19 cellular contexts compared by ENCODE assay signal in the genomic region with DNA sequence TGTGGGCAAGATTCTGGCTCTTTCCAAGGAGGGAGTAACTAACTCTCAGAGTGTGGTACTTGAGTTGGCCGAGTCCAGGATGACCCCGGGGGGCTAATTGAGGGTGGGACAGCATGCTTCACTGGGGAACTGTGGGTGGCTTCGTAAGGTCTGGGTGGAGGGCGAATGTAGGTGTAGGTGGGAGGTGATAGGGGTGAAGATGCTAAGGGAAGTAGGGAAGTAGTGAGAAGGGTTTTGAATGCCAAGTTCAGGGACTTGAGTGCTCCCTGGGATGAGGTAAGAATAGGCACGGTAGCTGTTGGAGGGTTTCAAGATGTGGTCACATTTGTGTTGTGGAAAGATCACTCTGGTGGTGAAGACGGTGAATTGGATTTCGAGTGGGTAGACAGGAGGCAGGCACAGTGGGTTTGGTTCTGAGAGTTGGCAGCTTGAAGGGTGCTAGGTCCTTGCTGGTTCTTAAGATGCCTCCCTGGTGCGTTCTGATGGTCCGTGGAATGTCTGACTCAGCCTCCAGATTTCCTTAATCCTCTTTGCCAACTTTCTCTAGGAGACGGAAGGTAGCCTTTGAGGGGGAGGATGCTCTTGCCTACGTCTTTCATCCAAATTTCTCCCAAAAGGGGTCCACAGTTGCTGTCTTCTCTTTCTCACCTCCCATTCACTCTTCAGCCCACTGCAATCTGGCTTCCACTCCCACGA. TPM values are rescaled to one million over a fixed set of nuclear protein-coding genes. Genes with fewer than 3 reads are reported as not detected.
DNase-seq lines count a peak whose midpoint lies in the region; ATAC-seq and TF ChIP-seq lines count a peak whose summit lies in the region.
"Had no signal": no experiment of that assay in that cellular context is flagged by ENCODE, and none has a peak within 500 bp of the region (broad histone marks: within the 10 kb centered on the region; RNA-seq: fewer than 3 reads in every experiment).

No MANE protein-coding gene starts in this region.

- 70 to 71% methylated on average over 12 of the region's 12 CpGs for WGBS in GM23248 (ENCODE audit: low coverage in 1 of 2, low lambda C conversion rate in 2 of 2, missing lambda C conversion rate in 2 of 2), 2 experiments

- no peaks in the 10 kb centered on the region for H3K27me3 ChIP-seq in GM23248 (replicated peaks; ENCODE audit: insufficient read depth)
- H3K27me3 ChIP-seq: BLaER1 had no signal

- peaks cover 12% of the 10 kb centered on the region for H3K79me2 ChIP-seq in GM23248 (ENCODE audit: insufficient read depth)

- H3K9me3 ChIP-seq in GM23248 (ENCODE audit: low read depth): no peaks in the 10 kb centered on the region

- no peak overlapping the region for H2AFZ ChIP-seq in GM23248

- no peak overlapping the region for H3K9ac ChIP-seq in GM23248
- H3K9ac ChIP-seq: BLaER1, KMS-11 had no signal

- H3K27ac ChIP-seq in GM23248: no peak overlapping the region
- H3K27ac ChIP-seq: BLaER1, KMS-11 had no signal

- H3K4me3 ChIP-seq in GM23248: no peak overlapping the region
- no peak overlapping the region for H3K4me3 ChIP-seq in fibroblast of pulmonary artery (replicated peaks; ENCODE audit: low read depth, low read length)
- H3K4me3 ChIP-seq: BLaER1 had no signal

- H3K4me1 ChIP-seq in GM23248 (ENCODE audit: insufficient read depth): peaks cover 9% of the 10 kb centered on the region

- H3K27ac Mint-ChIP-seq in stimulated activated naive CD8-positive, alpha-beta T cell treated with anti-CD3 and anti-CD28 coated beads, Interleukin-15, amount 100 ng/mL, for 72 hours: no peak overlapping the region

- no peak for TF ChIP-seq CTCF in fibroblast of pulmonary artery (IDR thresholded peaks at IDR 0.05; ENCODE audit: low read length, missing control alignments)

- H4K20me1 ChIP-seq in GM23248 (ENCODE audit: insufficient read depth): no peaks in the 10 kb centered on the region
- H4K20me1 ChIP-seq: BLaER1 had no signal

- in situ Hi-C loops in GM23248 (cut with MboI): no loop called here

- no peak overlapping the region for H3K4me2 ChIP-seq in GM23248 (ENCODE audit: unreplicated experiment)
- H3K4me2 ChIP-seq: BLaER1, KMS-11 had no signal

- H3K36me3 ChIP-seq in GM23248 (ENCODE audit: low read depth): no peaks in the 10 kb centered on the region
- H3K36me3 ChIP-seq: BLaER1 had no signal

- H3F3A ChIP-seq in GM23248 (ENCODE audit: insufficient read depth): 0 out of 2 replicates have a peak, but pooled peaks cover 9% of the 10 kb centered on the region

- ATAC-seq in stimulated activated naive CD8-positive, alpha-beta T cell treated with anti-CD3 and anti-CD28 coated beads, Interleukin-15, amount 100 ng/mL, for 72 hours: no peak
- ATAC-seq in HG02642 (IDR thresholded peaks at IDR 0.05; ENCODE audit: poor library complexity, unreplicated experiment) (no peak), GM18868 (IDR thresholded peaks at IDR 0.05; ENCODE audit: unreplicated experiment) (no peak), GM21576 (IDR thresholded peaks at IDR 0.05; ENCODE audit: unreplicated experiment) (no peak)
- ATAC-seq: HCT116 had no signal

- H3K27me3 Mint-ChIP-seq in stimulated activated naive CD8-positive, alpha-beta T cell treated with anti-CD3 and anti-CD28 coated beads, Interleukin-15, amount 100 ng/mL, for 72 hours: peaks cover 17% of the 10 kb centered on the region

- peaks cover 10 to 11% of the 10 kb centered on the region in 2 donors for H3K9me3 Mint-ChIP-seq in stimulated activated naive CD8-positive, alpha-beta T cell treated with anti-CD3 and anti-CD28 coated beads, Interleukin-15, amount 100 ng/mL, for 72 hours

- H3K4me1 Mint-ChIP-seq in stimulated activated naive CD8-positive, alpha-beta T cell treated with anti-CD3 and anti-CD28 coated beads, Interleukin-15, amount 100 ng/mL, for 72 hours: peaks cover 18% of the 10 kb centered on the region

- H3K4me3 Mint-ChIP-seq in stimulated activated naive CD8-positive, alpha-beta T cell treated with anti-CD3 and anti-CD28 coated beads, Interleukin-15, amount 100 ng/mL, for 72 hours: no peak overlapping the region

- H3K9me2 ChIP-seq in GM23248 (ENCODE audit: insufficient read depth): no peaks in the 10 kb centered on the region

- DNase-seq in A172 (ENCODE audit: low spot score): peak; percentile 17
- DNase-seq in GM23248: peak; percentile 18
- peak; percentile 26 for DNase-seq in RPMI7951 (ENCODE audit: low read depth)
- DNase-seq in fibroblast of pulmonary artery (ENCODE audit: low read depth): peak; percentile 64
- no peak for DNase-seq in stimulated activated naive CD8-positive, alpha-beta T cell treated with anti-CD3 and anti-CD28 coated beads, Interleukin-15, amount 100 ng/mL, for 72 hours
- DNase-seq: 8988T; CD8-positive, alpha-beta memory T cell; DMS53; NCI-H1417 treated with DMSO at 0.1 percent for 48 hours; NCI-H187 treated with DMSO at 0.1 percent for 48 hours; NCI-H526; NK-92 treated with Interleukin-12 subunit alpha and Interleukin-12 subunit beta, amount 100 ng/mL, for 24 hours; Right ventricle myocardium superior had no signal

RNA-seq across cellular contexts. Expression of a gene that starts 2.5 kb away (rescaled TPM):
- 11.7 TPM in 2 replicates for total RNA-seq in A172 (2014; rRNA removed; shearing (Covaris generic))
- total RNA-seq in GM23248 (2014; rRNA removed; shearing (Covaris generic)): 11.6 and 18.9 TPM in 2 replicates
- polyA plus RNA-seq in GM23248 (2016; fragmentation: Nextera tagmentation; extraction: Ambion mirVana): 14.2 and 16.7 TPM in 2 replicates
- 8.3 and 9.5 TPM in 2 replicates for total RNA-seq in RPMI7951 (2014; rRNA removed; shearing (Covaris generic))

RNA-seq across cellular contexts. Expression of a gene that starts 40.6 kb away (rescaled TPM):
- 61.3 and 77.4 TPM in 2 replicates for total RNA-seq in A172 (2014; rRNA removed; shearing (Covaris generic))
- 142 and 146 TPM in 2 replicates for total RNA-seq in GM23248 (2014; rRNA removed; shearing (Covaris generic))
- polyA plus RNA-seq in GM23248 (2016; fragmentation: Nextera tagmentation; extraction: Ambion mirVana): 47.9 and 51.2 TPM in 2 replicates
- 47.8 and 69.2 TPM in 2 replicates for total RNA-seq in RPMI7951 (2014; rRNA removed; shearing (Covaris generic))

RNA-seq across cellular contexts. Expression of a gene that starts 47.4 kb away (rescaled TPM):
- 1.9 and 2.7 TPM in 2 replicates for total RNA-seq in A172 (2014; rRNA removed; shearing (Covaris generic))
- total RNA-seq in GM23248 (2014; rRNA removed; shearing (Covaris generic)): 2.7 and 4.2 TPM in 2 replicates
- 0.99 TPM in 2 replicates for polyA plus RNA-seq in GM23248 (2016; fragmentation: Nextera tagmentation; extraction: Ambion mirVana)
- total RNA-seq in RPMI7951 (2014; rRNA removed; shearing (Covaris generic)): 0.12 and 0.39 TPM in 2 replicates

Comparison
In these comparisons a context has a peak if more than half of its experiments do, and no peak if none do; other contexts are left out.
1. DNase-seq: peak in A172 (single experiment), GM23248 (single experiment), RPMI7951 (single experiment) and fibroblast of pulmonary artery (single experiment); none in stimulated activated naive CD8-positive, alpha-beta T cell treated with anti-CD3 and anti-CD28 coated beads, Interleukin-15, amount 100 ng/mL, for 72 hours (0 of 2).